8 cellular contexts compared by ENCODE assay signal in genomic region chr12:49342914-49343731, GRCh38. TPM values are rescaled to one million over a fixed set of nuclear protein-coding genes. Genes with fewer than 3 reads are reported as not detected.
DNase-seq lines count a peak whose midpoint lies in the region; ATAC-seq and TF ChIP-seq lines count a peak whose summit lies in the region.
"Had no signal": no experiment of that assay in that cellular context is flagged by ENCODE, and none has a peak within 500 bp of the region (broad histone marks: within the 10 kb centered on the region; RNA-seq: fewer than 3 reads in every experiment).

No MANE protein-coding gene starts in this region.

- no peak overlapping the region for H3K27ac ChIP-seq in WERI-Rb-1
- H3K27ac ChIP-seq: SK-N-MC had no signal

- no peaks in the 10 kb centered on the region for H3K9me3 ChIP-seq in WERI-Rb-1 (ENCODE audit: severe bottlenecking)

- peak; percentile 5 for ATAC-seq in GM19395 (IDR thresholded peaks at IDR 0.05; ENCODE audit: unreplicated experiment)
- ATAC-seq in esophagus mucosa = peak; percentile 16

- no peaks in the 10 kb centered on the region for H3K36me3 ChIP-seq in WERI-Rb-1

- TF ChIP-seq CTCF in WERI-Rb-1 (IDR thresholded peaks at IDR 0.05; ENCODE audit: low read depth, low read length) (no peak), retinal pigment epithelial cell (conservative IDR thresholded peaks at IDR 0.05; ENCODE audit: low read depth, low read length) (no peak)

- DNase-seq in WERI-Rb-1 (peak; percentile 33), retinal pigment epithelial cell (ENCODE audit: low read depth) (no peak), NCI-H1694 (lab: John Stamatoyannopoulos, UW) (no peak), GF-D8 (lab: John Stamatoyannopoulos, UW) (no peak), SW 1271 (lab: John Stamatoyannopoulos, UW) (no peak)

- peak overlapping the region; percentile 42 for H3K4me3 ChIP-seq in WERI-Rb-1 (ENCODE audit: low read depth, low read length)
- peak overlapping the region; percentile 6 for H3K4me3 ChIP-seq in retinal pigment epithelial cell (ENCODE audit: low read length)
- H3K4me3 ChIP-seq: SK-N-MC had no signal

- H3K27me3 ChIP-seq in WERI-Rb-1 (ENCODE audit: insufficient read depth, low read depth, severe bottlenecking) = peaks cover 58% of the 10 kb centered on the region

RNA-seq across cellular contexts. Expression of gene DNAJC22, which starts 3.6 kb away (rescaled TPM):
- total RNA-seq in esophagus mucosa = 0.16 TPM

RNA-seq across cellular contexts. Expression of gene C1QL4, which starts 6.1 kb away (rescaled TPM):
- total RNA-seq in esophagus mucosa = not detected

RNA-seq across cellular contexts. Expression of gene TROAP, which starts 20.1 kb away (rescaled TPM):
- total RNA-seq in esophagus mucosa = 23.6 TPM

RNA-seq across cellular contexts. Expression of gene SPATS2, which starts 24.1 kb away (rescaled TPM):
- total RNA-seq in esophagus mucosa = 12.4 TPM

RNA-seq across cellular contexts. Expression of gene PRPH, which starts 48.2 kb away (rescaled TPM):
- 0.64 TPM for total RNA-seq in esophagus mucosa
